ENCODE assay signal across 29 cellular contexts in genomic region chr12:79569679-79570078, GRCh38.
"Had no signal": no experiment of that assay in that cellular context is flagged by ENCODE, and none has a peak within 500 bp of the region (broad histone marks: within the 10 kb centered on the region; RNA-seq: fewer than 3 reads in every experiment).

No MANE protein-coding gene starts in this region.

- H3K4me3 ChIP-seq: ascending aorta, breast epithelium, cardiac muscle cell, colonic mucosa, dorsolateral prefrontal cortex, esophagus muscularis mucosa, gastrocnemius medialis, heart right ventricle had no signal

- H3K4me1 Mint-ChIP-seq: activated CD4-positive, alpha-beta memory T cell treated with anti-CD3 and anti-CD28 coated beads, Interleukin-2, amount 10 ng/mL, durations not matched to agents 7 days and 5 days; activated naive CD4-positive, alpha-beta T cell treated with anti-CD3 and anti-CD28 coated beads, Interleukin-2, amount 10 ng/mL, durations not matched to agents 7 days and 5 days; activated naive CD8-positive, alpha-beta T cell treated with anti-CD3 and anti-CD28 coated beads, Interleukin-2, amount 10 ng/mL, durations not matched to agents 7 days and 5 days; brain had no signal

- H3K27ac Mint-ChIP-seq: activated CD4-positive, alpha-beta memory T cell treated with anti-CD3 and anti-CD28 coated beads, Interleukin-2, amount 10 ng/mL, durations not matched to agents 7 days and 5 days; activated CD4-positive, alpha-beta T cell treated with anti-CD3 and anti-CD28 coated beads, Interleukin-2, amount 10 ng/mL, durations not matched to agents 7 days and 5 days; activated naive CD4-positive, alpha-beta T cell treated with anti-CD3 and anti-CD28 coated beads, Interleukin-2, amount 10 ng/mL, durations not matched to agents 7 days and 5 days; activated naive CD4-positive, alpha-beta T cell treated with anti-CD3 and anti-CD28 coated beads, Interleukin-2, amount 50 U/mL, for 72 hours; activated naive CD8-positive, alpha-beta T cell treated with anti-CD3 and anti-CD28 coated beads, Interleukin-2, amount 10 ng/mL, durations not matched to agents 7 days and 5 days; activated T-cell treated with anti-CD3 and anti-CD28 coated beads, Interleukin-2, amount 50 U/mL, for 24 hours; activated T-cell treated with anti-CD3 and anti-CD28 coated beads, Interleukin-2, amount 50 U/mL, for 72 hours; brain; effector memory CD8-positive, alpha-beta T cell had no signal

- H3K36me3 Mint-ChIP-seq: activated naive CD4-positive, alpha-beta T cell treated with anti-CD3 and anti-CD28 coated beads, Interleukin-2, amount 10 ng/mL, durations not matched to agents 7 days and 5 days had no signal

- DNase-seq: activated CD4-positive, alpha-beta memory T cell treated with anti-CD3 and anti-CD28 coated beads, Interleukin-2, amount 10 ng/mL, durations not matched to agents 7 days and 5 days; activated CD4-positive, alpha-beta T cell treated with anti-CD3 and anti-CD28 coated beads for 1 hour; activated CD4-positive, alpha-beta T cell treated with anti-CD3 and anti-CD28 coated beads for 4 hours; activated CD4-positive, alpha-beta T cell treated with anti-CD3 and anti-CD28 coated beads, Interleukin-2, amount 10 ng/mL, durations not matched to agents 7 days and 5 days; activated CD4-positive, alpha-beta T cell treated with anti-CD3 and anti-CD28 coated beads, Interleukin-2, amount 50 U/mL, for 4 hours; activated CD8-positive, alpha-beta memory T cell treated with anti-CD3 and anti-CD28 coated beads, Interleukin-2, amount 50 U/mL, for 48 hours; activated gamma-delta T cell; activated naive CD4-positive, alpha-beta T cell; activated naive CD4-positive, alpha-beta T cell treated with anti-CD3 and anti-CD28 coated beads, Interleukin-2, amount 10 ng/mL, durations not matched to agents 7 days and 5 days; activated naive CD8-positive, alpha-beta T cell treated with anti-CD3 and anti-CD28 coated beads, Interleukin-2, amount 10 ng/mL, durations not matched to agents 7 days and 5 days; activated T-cell treated with anti-CD3 and anti-CD28 coated beads for 4 hours; activated T-cell treated with anti-CD3 and anti-CD28 coated beads, Interleukin-2, amount 50 U/mL, for 24 hours; activated T-cell treated with anti-CD3 and anti-CD28 coated beads, Interleukin-2, amount 50 U/mL, for 72 hours; central memory CD4-positive, alpha-beta T cell; cerebellar nuclear complex; colonic mucosa; dorsolateral prefrontal cortex; effector memory CD8-positive, alpha-beta T cell; erythroblast; foreskin keratinocyte; gastrocnemius medialis; heart right ventricle; T-helper 2 cell had no signal

- H3K9me3 ChIP-seq: colonic mucosa, gastrocnemius medialis had no signal

- H3K27me3 Mint-ChIP-seq: activated CD4-positive, alpha-beta memory T cell treated with anti-CD3 and anti-CD28 coated beads, Interleukin-2, amount 10 ng/mL, durations not matched to agents 7 days and 5 days; activated CD4-positive, alpha-beta T cell treated with anti-CD3 and anti-CD28 coated beads, Interleukin-2, amount 10 ng/mL, durations not matched to agents 7 days and 5 days; activated naive CD4-positive, alpha-beta T cell treated with anti-CD3 and anti-CD28 coated beads, Interleukin-2, amount 10 ng/mL, durations not matched to agents 7 days and 5 days; activated naive CD8-positive, alpha-beta T cell treated with anti-CD3 and anti-CD28 coated beads, Interleukin-2, amount 10 ng/mL, durations not matched to agents 7 days and 5 days; brain had no signal

- H3K36me3 ChIP-seq: colonic mucosa, gastrocnemius medialis had no signal

- H3K27ac ChIP-seq: ascending aorta, breast epithelium, cardiac muscle cell, colonic mucosa, dorsolateral prefrontal cortex, esophagus muscularis mucosa, foreskin keratinocyte, gastrocnemius medialis, heart right ventricle had no signal

- H3K4me3 Mint-ChIP-seq: activated CD4-positive, alpha-beta memory T cell treated with anti-CD3 and anti-CD28 coated beads, Interleukin-2, amount 10 ng/mL, durations not matched to agents 7 days and 5 days; activated CD4-positive, alpha-beta T cell treated with anti-CD3 and anti-CD28 coated beads, Interleukin-2, amount 10 ng/mL, durations not matched to agents 7 days and 5 days; activated naive CD4-positive, alpha-beta T cell treated with anti-CD3 and anti-CD28 coated beads, Interleukin-2, amount 10 ng/mL, durations not matched to agents 7 days and 5 days; activated naive CD8-positive, alpha-beta T cell treated with anti-CD3 and anti-CD28 coated beads, Interleukin-2, amount 10 ng/mL, durations not matched to agents 7 days and 5 days; activated T-cell treated with anti-CD3 and anti-CD28 coated beads, Interleukin-2, amount 50 U/mL, for 24 hours; activated T-cell treated with anti-CD3 and anti-CD28 coated beads, Interleukin-2, amount 50 U/mL, for 72 hours; brain; effector memory CD8-positive, alpha-beta T cell had no signal

- H3K27me3 ChIP-seq: ascending aorta, breast epithelium, cardiac muscle cell, colonic mucosa, esophagus muscularis mucosa, foreskin keratinocyte, gastrocnemius medialis, heart right ventricle had no signal

- ATAC-seq: activated naive CD4-positive, alpha-beta T cell treated with anti-CD3 and anti-CD28 coated beads, Interleukin-2, amount 50 U/mL, for 72 hours; activated T-cell treated with anti-CD3 and anti-CD28 coated beads, Interleukin-2, amount 50 U/mL, for 72 hours; effector memory CD8-positive, alpha-beta T cell; foreskin keratinocyte; gastrocnemius medialis; heart right ventricle had no signal

- H3K4me1 ChIP-seq: breast epithelium, esophagus muscularis mucosa, gastrocnemius medialis had no signal
